ENCODE assay signal across 23 cellular contexts in genomic region chr17:81347437-81347836, GRCh38. TPM values are rescaled to one million over a fixed set of nuclear protein-coding genes. Genes with fewer than 3 reads are reported as not detected.
DNase-seq lines count a peak whose midpoint lies in the region; ATAC-seq, FAIRE-seq and TF ChIP-seq lines count a peak whose summit lies in the region.
"Had no signal": no experiment of that assay in that cellular context is flagged by ENCODE, and none has a peak within 500 bp of the region (broad histone marks: within the 10 kb centered on the region; RNA-seq: fewer than 3 reads in every experiment).

No MANE protein-coding gene starts in this region.

- POLR2A ChIA-PET in HepG2 (lab: Yijun Ruan, JAX): no interaction called here

- FAIRE-seq in HepG2 (lab: Jason Lieb, UNC): no peak
- FAIRE-seq: D721Med, HTR-8/SVneo had no signal

- no peaks in the 10 kb centered on the region for H3K27me3 Mint-ChIP-seq in nephron (ENCODE audit: low read depth)

- H4K20me1 ChIP-seq in HepG2 (ENCODE audit: insufficient read depth, low read length): 0 out of 2 replicates have a peak, but pooled peaks cover 3% of the 10 kb centered on the region

- peaks cover 24% of the 10 kb centered on the region for H3K79me2 ChIP-seq in HepG2 (ENCODE audit: insufficient read depth, low read length)
- H3K79me2 ChIP-seq: parathyroid adenoma had no signal

- peak overlapping the region in 2 of 3 experiments; percentile 22 to 77 for H3K27ac Mint-ChIP-seq in nephron
- H3K27ac Mint-ChIP-seq: activated naive CD8-positive, alpha-beta T cell; activated T-helper 17 cell treated with anti-CD3 and anti-CD28 coated beads, Interleukin-2, amount 50 U/mL, for 72 hours; memory B cell had no signal

- CTCF ChIA-PET in HepG2 (lab: Yijun Ruan, JAX; ENCODE audit: low intra/inter-chr PET ratio, low total read pairs): no interaction called here

- peaks cover 5 to 68% of the 10 kb centered on the region in 2 experiments; a peak in 4 of 5 replicates for H3K27me3 ChIP-seq in HepG2 (ENCODE audit: control insufficient read depth in 1 of 2, insufficient read depth in 2 of 2, low read length in 2 of 2)
- no peaks in the 10 kb centered on the region for H3K27me3 ChIP-seq in right lobe of liver
- H3K27me3 ChIP-seq in adipocyte (replicated peaks; ENCODE audit: control insufficient read depth, insufficient read depth, low read length): no peaks in the 10 kb centered on the region
- H3K27me3 ChIP-seq: gastrocnemius medialis, SJSA1, upper lobe of right lung had no signal

- no peak for TF ChIP-seq RAD21 in HepG2 (CRISPR knock-in tag; IDR thresholded peaks at IDR 0.05)

- in situ Hi-C loops in HepG2 (cut with HindIII; ENCODE audit: extremely low pct_ligation_motif_present, low pct_unique_long_range_greater_than_20kb): no loop called here

- TF ChIP-seq EP300 in HepG2 (IDR thresholded peaks at IDR 0.05; ENCODE audit: low read depth in 2 of 2, low read length in 2 of 2) (no peak), HepG2 (CRISPR knock-in tag; IDR thresholded peaks at IDR 0.05; ENCODE audit: borderline replicate concordance) (no peak)

- no TSS peak for BruUV-seq in HepG2 (replicated peaks; lab: Mats Ljungman, UMichigan)

- peaks cover 9% of the 10 kb centered on the region for H3K36me3 Mint-ChIP-seq in nephron (ENCODE audit: low read depth)
- H3K36me3 Mint-ChIP-seq: activated naive CD8-positive, alpha-beta T cell; memory B cell had no signal

- no peaks in the 10 kb centered on the region for H3K9me3 Mint-ChIP-seq in nephron
- H3K9me3 Mint-ChIP-seq: activated T-helper 17 cell treated with anti-CD3 and anti-CD28 coated beads, Interleukin-2, amount 50 U/mL, for 72 hours; memory B cell had no signal

- peak overlapping the region; percentile 83 to 85 (median 83) for H3K4me3 Mint-ChIP-seq in nephron
- H3K4me3 Mint-ChIP-seq: activated T-helper 17 cell treated with anti-CD3 and anti-CD28 coated beads, Interleukin-2, amount 50 U/mL, for 72 hours; memory B cell; T-helper 17 cell had no signal

- peak overlapping the region in 1 of 3 experiments; percentile 85; a peak in 1 of 6 replicates for H3K4me3 ChIP-seq in HepG2 (replicated peaks in 1 of 3; ENCODE audit: insufficient read depth in 1 of 3, low read depth in 2 of 3, low read length in 3 of 3)
- peak overlapping the region in 1 of 3 donors; percentile 65 for H3K4me3 ChIP-seq in right lobe of liver
- no peak overlapping the region for H3K4me3 ChIP-seq in adipocyte (ENCODE audit: low read length)

- peak overlapping the region; percentile 96; the same call in 1 of the 2 replicates for H3K4me2 ChIP-seq in HepG2 (ENCODE audit: low read depth, low read length)

- no peak overlapping the region for H2AFZ ChIP-seq in HepG2 (ENCODE audit: low read length)

- H3K4me1 ChIP-seq in HepG2 (ENCODE audit: insufficient read depth, low read length) (peaks cover 82% of the 10 kb centered on the region), right lobe of liver (peaks cover 0 to 13% (median 4%) of the 10 kb centered on the region in 4 donors), adipocyte (ENCODE audit: control insufficient read depth, insufficient read depth, low read length) (peaks cover 9% of the 10 kb centered on the region)

- DNase-seq in HepG2 (ENCODE audit: low spot score) (no peak), right lobe of liver (no peak), adipocyte (ENCODE audit: low read depth) (no peak), DMS153 (lab: John Stamatoyannopoulos, UW) (no peak), NCI-H1092 treated with DMSO at 0.1 percent for 48 hours (lab: John Stamatoyannopoulos, UW) (no peak)
- no peak for DNase-seq in activated naive CD4-positive, alpha-beta T cell treated with anti-CD3 and anti-CD28 coated beads, Interleukin-2, amount 50 U/mL, for 16 hours
- DNase-seq: activated CD4-positive, alpha-beta T cell treated with anti-CD3 and anti-CD28 coated beads, Interleukin-2, amount 50 U/mL, for 1 hour; esophagus squamous epithelium; naive B cell; NCI-H2081; NCI-H446; T-helper 17 cell; upper lobe of right lung had no signal

- H3K4me1 Mint-ChIP-seq in nephron: peaks cover 34% of the 10 kb centered on the region

- H3K27ac ChIP-seq in HepG2 (ENCODE audit: extremely low read length, insufficient read depth, low read length) (no peak overlapping the region), right lobe of liver (no peak overlapping the region)
- H3K27ac ChIP-seq: parathyroid adenoma, SJSA1 had no signal

- H3K9me3 ChIP-seq in HepG2 (ENCODE audit: low read length): no peaks in the 10 kb centered on the region
- H3K9me3 ChIP-seq in right lobe of liver: no peaks in the 10 kb centered on the region
- H3K9me3 ChIP-seq in adipocyte (ENCODE audit: control insufficient read depth, low read length): no peaks in the 10 kb centered on the region
- H3K9me3 ChIP-seq: esophagus squamous epithelium, gastrocnemius medialis, SJSA1, upper lobe of right lung had no signal

- intact Hi-C loops in HepG2 (cut with micrococcal nuclease; ENCODE audit: unreplicated experiment) (no loop called here), right lobe of liver (cut with DNase I) (no loop called here)

- no peak overlapping the region for H3K9ac ChIP-seq in HepG2 (ENCODE audit: insufficient read depth, low read depth, low read length)
- H3K9ac ChIP-seq in adipocyte (ENCODE audit: low read length): peak overlapping the region; percentile 92
- H3K9ac ChIP-seq: parathyroid adenoma had no signal

- TF ChIP-seq POLR2A in HepG2 (IDR thresholded peaks at IDR 0.05; ENCODE audit: insufficient read depth in 1 of 2, low read depth in 2 of 2, low read length in 2 of 2) (no peak), right lobe of liver (IDR thresholded peaks at IDR 0.05) (no peak)

- H3K36me3 ChIP-seq in HepG2 (replicated peaks in 1 of 2; ENCODE audit: control insufficient read depth in 1 of 2, insufficient read depth in 2 of 2, low read length in 2 of 2): no peaks in the 10 kb centered on the region
- H3K36me3 ChIP-seq in right lobe of liver: no peaks in the 10 kb centered on the region
- H3K36me3 ChIP-seq in adipocyte (ENCODE audit: control insufficient read depth, insufficient read depth, low read length, severe bottlenecking): no peaks in the 10 kb centered on the region
- H3K36me3 ChIP-seq: esophagus squamous epithelium, gastrocnemius medialis, upper lobe of right lung had no signal

- WGBS in HepG2 (ENCODE audit: low lambda C conversion rate): 24% methylated on average over 4 of the region's 4 CpGs
- 0% methylated on average over 1 of the region's 4 CpGs for WGBS in right lobe of liver (ENCODE audit: insufficient coverage, low coverage, low lambda C conversion rate, missing lambda C conversion rate)

- ATAC-seq in HepG2 (no peak), right lobe of liver (no peak), SK-N-SH treated with all-trans-retinoic acid at 6 μM for 48 hours (no peak)
- ATAC-seq: activated T-helper 17 cell treated with anti-CD3 and anti-CD28 coated beads, Interleukin-2, amount 50 U/mL, for 72 hours; gastrocnemius medialis; T-helper 17 cell; upper lobe of right lung had no signal

- TF ChIP-seq CTCF in HepG2 (CRISPR knock-in tag; IDR thresholded peaks at IDR 0.05): no peak
- TF ChIP-seq CTCF in right lobe of liver (IDR thresholded peaks at IDR 0.05): no peak
- TF ChIP-seq CTCF in nephron (IDR thresholded peaks at IDR 0.05; ENCODE audit: unreplicated experiment in 3 of 3): no peak

RNA-seq across cellular contexts. Expression of gene BAHCC1, which starts 47.8 kb away (rescaled TPM):
- total RNA-seq in HepG2 (2016; rRNA removed; fragmentation: Illumina TruSeq; extraction: Trizol): 0.94 and 1.7 TPM in 2 replicates
- 1.4 and 1.8 TPM in 2 replicates for total RNA-seq in HepG2 (2016; cell fraction: cytosol; rRNA removed; fragmentation: Illumina TruSeq; extraction: Trizol; ENCODE audit: low read depth)
- 1.2 and 1.8 TPM in 2 replicates for total RNA-seq in HepG2 (2016; cell fraction: insoluble cytoplasmic fraction; rRNA removed; fragmentation: Illumina TruSeq; extraction: Trizol)
- total RNA-seq in HepG2 (2016; cell fraction: membrane; rRNA removed; fragmentation: Illumina TruSeq; extraction: Trizol): 1.2 and 1.9 TPM in 2 replicates
- 2.8 and 3.9 TPM in 2 replicates for total RNA-seq in HepG2 (2016; cell fraction: nucleus; rRNA removed; fragmentation: Illumina TruSeq; extraction: Trizol)
- polyA plus RNA-seq in HepG2 (2011; rRNA removed): 1.4 TPM in 2 replicates
- polyA plus RNA-seq in HepG2 (2011; cell fraction: cytosol; rRNA removed): 0.42 and 0.64 TPM in 2 replicates
- 15.9 and 22.2 TPM in 2 replicates for polyA plus RNA-seq in HepG2 (2011; cell fraction: nucleus; rRNA removed)
- 1.8 and 2.5 TPM in 2 replicates for polyA plus RNA-seq in HepG2 (2012)
- polyA plus RNA-seq in HepG2 (2016; cell fraction: cytosol; fragmentation: Illumina TruSeq; extraction: Trizol; ENCODE audit: low read depth): 1.1 and 1.4 TPM in 2 replicates
- 1.3 and 1.9 TPM in 2 replicates for polyA plus RNA-seq in HepG2 (2016; cell fraction: insoluble cytoplasmic fraction; fragmentation: Illumina TruSeq; extraction: Trizol; ENCODE audit: low read depth)
- polyA plus RNA-seq in HepG2 (2016; cell fraction: membrane; fragmentation: Illumina TruSeq; extraction: Trizol; ENCODE audit: low read depth): 1.9 and 2.3 TPM in 2 replicates
- 9.5 and 11.0 TPM in 2 replicates for polyA plus RNA-seq in HepG2 (2016; cell fraction: nucleus; fragmentation: Illumina TruSeq; extraction: Trizol; ENCODE audit: insufficient read depth, low read depth)
- polyA minus RNA-seq in HepG2 (2011; rRNA and poly(A)+ RNA removed; ENCODE audit: low replicate concordance): 1.7 and 5.4 TPM in 2 replicates
- 1.1 and 1.9 TPM in 2 replicates for polyA minus RNA-seq in HepG2 (2011; cell fraction: cytosol; rRNA and poly(A)+ RNA removed)
- 5.5 and 5.9 TPM in 2 replicates for polyA minus RNA-seq in HepG2 (2011; cell fraction: nucleus; rRNA and poly(A)+ RNA removed)
- total RNA-seq in right lobe of liver: 1 to 10 TPM; 2.5 to 6.4 (median 4.9) TPM

RNA-seq across cellular contexts. Expression of gene SLC38A10, which starts 52.3 kb away (rescaled TPM):
- total RNA-seq in HepG2 (2016; rRNA removed; fragmentation: Illumina TruSeq; extraction: Trizol): 23.0 and 55.8 TPM in 2 replicates
- total RNA-seq in HepG2 (2016; cell fraction: cytosol; rRNA removed; fragmentation: Illumina TruSeq; extraction: Trizol; ENCODE audit: low read depth): 18.5 and 23.3 TPM in 2 replicates
- total RNA-seq in HepG2 (2016; cell fraction: insoluble cytoplasmic fraction; rRNA removed; fragmentation: Illumina TruSeq; extraction: Trizol): 19.1 and 55.8 TPM in 2 replicates
- 18.8 and 20.0 TPM in 2 replicates for total RNA-seq in HepG2 (2016; cell fraction: membrane; rRNA removed; fragmentation: Illumina TruSeq; extraction: Trizol)
- 52.6 and 64.0 TPM in 2 replicates for total RNA-seq in HepG2 (2016; cell fraction: nucleus; rRNA removed; fragmentation: Illumina TruSeq; extraction: Trizol)
- 23.4 and 33.6 TPM in 2 replicates for polyA plus RNA-seq in HepG2 (2011; rRNA removed)
- polyA plus RNA-seq in HepG2 (2011; cell fraction: cytosol; rRNA removed): 20.1 and 34.6 TPM in 2 replicates
- polyA plus RNA-seq in HepG2 (2011; cell fraction: nucleus; rRNA removed): 63.4 and 88.4 TPM in 2 replicates
- polyA plus RNA-seq in HepG2 (2012): 22.8 and 28.0 TPM in 2 replicates
- 5.7 and 7.1 TPM in 2 replicates for polyA plus RNA-seq in HepG2 (2016; cell fraction: cytosol; fragmentation: Illumina TruSeq; extraction: Trizol; ENCODE audit: low read depth)
- 19.7 and 23.4 TPM in 2 replicates for polyA plus RNA-seq in HepG2 (2016; cell fraction: insoluble cytoplasmic fraction; fragmentation: Illumina TruSeq; extraction: Trizol; ENCODE audit: low read depth)
- 10.4 and 11.4 TPM in 2 replicates for polyA plus RNA-seq in HepG2 (2016; cell fraction: membrane; fragmentation: Illumina TruSeq; extraction: Trizol; ENCODE audit: low read depth)
- 123 and 129 TPM in 2 replicates for polyA plus RNA-seq in HepG2 (2016; cell fraction: nucleus; fragmentation: Illumina TruSeq; extraction: Trizol; ENCODE audit: insufficient read depth, low read depth)
- polyA minus RNA-seq in HepG2 (2011; rRNA and poly(A)+ RNA removed; ENCODE audit: low replicate concordance): 53.9 and 165 TPM in 2 replicates
- polyA minus RNA-seq in HepG2 (2011; cell fraction: cytosol; rRNA and poly(A)+ RNA removed): 62.7 and 77.3 TPM in 2 replicates
- 25.7 and 27.8 TPM in 2 replicates for polyA minus RNA-seq in HepG2 (2011; cell fraction: nucleus; rRNA and poly(A)+ RNA removed)
- 100 to 1,000 TPM in 1 of 6 experiments, 10 to 100 TPM in 5; 60.9 to 104 (median 86.1) TPM for total RNA-seq in right lobe of liver
